9 cellular contexts compared by ENCODE assay signal in genomic region chr2:29528891-29529520, GRCh38.
A peak's percentile ranks its signal among the peaks of the same experiment; 100 is the strongest.
DNase-seq lines count a peak whose midpoint lies in the region; ATAC-seq lines count a peak whose summit lies in the region.
"Had no signal": no experiment of that assay in that cellular context is flagged by ENCODE, and none has a peak within 500 bp of the region (broad histone marks: within the 10 kb centered on the region; RNA-seq: fewer than 3 reads in every experiment).

No MANE protein-coding gene starts in this region.

- DNase-seq in SHP77 (lab: John Stamatoyannopoulos, UW) (peak; percentile 30 to 50), SHP77 treated with DMSO at 0.1 percent for 48 hours (lab: John Stamatoyannopoulos, UW) (no peak), islet precursor cell (peak; percentile 82), SW 1271 (lab: John Stamatoyannopoulos, UW) (no peak)
- peak; percentile 21 for DNase-seq in activated naive CD8-positive, alpha-beta T cell treated with anti-CD3 and anti-CD28 coated beads, Interleukin-2, amount 50 U/mL, for 24 hours
- peak; percentile 19 to 24 for DNase-seq in stimulated activated CD8-positive, alpha-beta memory T cell treated with anti-CD3 and anti-CD28 coated beads, Interleukin-2, amount 100 ng/mL, for 48 hours (ENCODE audit: low read depth in 2 of 2)
- DNase-seq: H9 had no signal

- H3K36me3 Mint-ChIP-seq in activated naive CD8-positive, alpha-beta T cell treated with anti-CD3 and anti-CD28 coated beads, Interleukin-2, amount 50 U/mL, for 24 hours (ENCODE audit: low read depth): no peaks in the 10 kb centered on the region
- no peaks in the 10 kb centered on the region for H3K36me3 Mint-ChIP-seq in stimulated activated memory B cell treated with anti-CD40 and anti-IgM and Interleukin-4, amounts not matched to agents 10 μg/mL and 1 μg/mL and 100 μg/mL, for 72 hours

- peaks cover 7% of the 10 kb centered on the region for H3K4me1 Mint-ChIP-seq in activated naive CD8-positive, alpha-beta T cell treated with anti-CD3 and anti-CD28 coated beads, Interleukin-2, amount 50 U/mL, for 24 hours
- H3K4me1 Mint-ChIP-seq in stimulated activated memory B cell treated with anti-CD40 and anti-IgM and Interleukin-4, amounts not matched to agents 10 μg/mL and 1 μg/mL and 100 μg/mL, for 72 hours: no peaks in the 10 kb centered on the region
- H3K4me1 Mint-ChIP-seq: H9 had no signal

- no peak overlapping the region for H3K27ac Mint-ChIP-seq in activated naive CD8-positive, alpha-beta T cell treated with anti-CD3 and anti-CD28 coated beads, Interleukin-2, amount 50 U/mL, for 24 hours
- H3K27ac Mint-ChIP-seq in stimulated activated memory B cell treated with anti-CD40 and anti-IgM and Interleukin-4, amounts not matched to agents 10 μg/mL and 1 μg/mL and 100 μg/mL, for 72 hours: no peak overlapping the region
- H3K27ac Mint-ChIP-seq: H9 had no signal

- no peaks in the 10 kb centered on the region for H3K9me3 Mint-ChIP-seq in activated naive CD8-positive, alpha-beta T cell treated with anti-CD3 and anti-CD28 coated beads, Interleukin-2, amount 50 U/mL, for 24 hours
- H3K9me3 Mint-ChIP-seq in stimulated activated memory B cell treated with anti-CD40 and anti-IgM and Interleukin-4, amounts not matched to agents 10 μg/mL and 1 μg/mL and 100 μg/mL, for 72 hours: peaks cover 4% of the 10 kb centered on the region
- H3K9me3 Mint-ChIP-seq: H9 had no signal

- H3K27me3 Mint-ChIP-seq in activated naive CD8-positive, alpha-beta T cell treated with anti-CD3 and anti-CD28 coated beads, Interleukin-2, amount 50 U/mL, for 24 hours: peaks cover 10% of the 10 kb centered on the region
- H3K27me3 Mint-ChIP-seq in stimulated activated memory B cell treated with anti-CD40 and anti-IgM and Interleukin-4, amounts not matched to agents 10 μg/mL and 1 μg/mL and 100 μg/mL, for 72 hours: peaks cover 9% of the 10 kb centered on the region

- peak; percentile 81 for ATAC-seq in activated naive CD8-positive, alpha-beta T cell treated with anti-CD3 and anti-CD28 coated beads, Interleukin-2, amount 50 U/mL, for 24 hours
- ATAC-seq in HG02981 (IDR thresholded peaks at IDR 0.05; ENCODE audit: unreplicated experiment): no peak
- ATAC-seq in stimulated activated memory B cell treated with anti-CD40 and anti-IgM and Interleukin-4, amounts not matched to agents 10 μg/mL and 1 μg/mL and 100 μg/mL, for 72 hours: no peak

- H3K4me3 Mint-ChIP-seq in activated naive CD8-positive, alpha-beta T cell treated with anti-CD3 and anti-CD28 coated beads, Interleukin-2, amount 50 U/mL, for 24 hours: no peak overlapping the region
- no peak overlapping the region for H3K4me3 Mint-ChIP-seq in stimulated activated memory B cell treated with anti-CD40 and anti-IgM and Interleukin-4, amounts not matched to agents 10 μg/mL and 1 μg/mL and 100 μg/mL, for 72 hours
- H3K4me3 Mint-ChIP-seq: H9 had no signal

Comparison
In these comparisons a context has a peak if more than half of its experiments do, and no peak if none do; other contexts are left out.
1. DNase-seq: peak in SHP77 (2 of 2), activated naive CD8-positive, alpha-beta T cell treated with anti-CD3 and anti-CD28 coated beads, Interleukin-2, amount 50 U/mL, for 24 hours (single experiment), islet precursor cell (single experiment) and stimulated activated CD8-positive, alpha-beta memory T cell treated with anti-CD3 and anti-CD28 coated beads, Interleukin-2, amount 100 ng/mL, for 48 hours (2 of 2); none in SHP77 treated with DMSO at 0.1 percent for 48 hours (single experiment) and SW 1271 (0 of 2).